Comparison of ENCODE assay signal across 8 cellular contexts in genomic region chr9:106420511-106420944, GRCh38.
A peak's percentile ranks its signal among the peaks of the same experiment; 100 is the strongest.
DNase-seq lines count a peak whose midpoint lies in the region; ATAC-seq and TF ChIP-seq lines count a peak whose summit lies in the region.

No MANE protein-coding gene starts in this region.

- intact Hi-C loops in mammary epithelial cell (cut with micrococcal nuclease), result no loop called here

- no peak overlapping the region for H3K4me3 ChIP-seq in mammary epithelial cell (replicated peaks in 1 of 3; ENCODE audit: insufficient read depth in 1 of 3, low read depth in 2 of 3, low read length in 3 of 3)

- no peak for TF ChIP-seq CTCF in mammary epithelial cell (conservative IDR thresholded peaks at IDR 0.05 in 1 of 2, IDR thresholded peaks at IDR 0.05 in 1 of 2; ENCODE audit: extremely low read depth in 1 of 2, insufficient read depth in 1 of 2, low read depth in 1 of 2, low read length in 2 of 2)

- ATAC-seq in GM19467 (IDR thresholded peaks at IDR 0.05; ENCODE audit: unreplicated experiment) (peak; percentile 69), HG03432 (IDR thresholded peaks at IDR 0.05; ENCODE audit: unreplicated experiment) (peak; percentile 75)

- dilution Hi-C loops in mammary epithelial cell (cut with HindIII; ENCODE audit: low sequenced_read_pairs), result no loop called here

- H3K4me1 ChIP-seq in mammary epithelial cell (ENCODE audit: insufficient read depth, low read length), result peaks cover 17% of the 10 kb centered on the region

- no peaks in the 10 kb centered on the region for H3K79me2 ChIP-seq in mammary epithelial cell (ENCODE audit: insufficient read depth, low read length)

- H3K9ac ChIP-seq in mammary epithelial cell (ENCODE audit: insufficient read depth, low read length), result no peak overlapping the region

- no peak overlapping the region for H3K27ac ChIP-seq in mammary epithelial cell (ENCODE audit: insufficient read depth, low read depth, low read length)

- peak overlapping the region; percentile 47 for H3K4me2 ChIP-seq in mammary epithelial cell (ENCODE audit: insufficient read depth, low read depth, low read length)

- H3K27me3 ChIP-seq in mammary epithelial cell (ENCODE audit: insufficient read depth, low read length), result no peaks in the 10 kb centered on the region

- no peaks in the 10 kb centered on the region for H4K20me1 ChIP-seq in mammary epithelial cell (ENCODE audit: insufficient read depth, low read length)

- in situ Hi-C loops in mammary epithelial cell (cut with MboI; ENCODE audit: low sequenced_read_pairs in 2 of 2), result no loop called here

- CTCF ChIA-PET in mammary epithelial cell (lab: Charles Lee; ENCODE audit: low non-redundant PET), result no interaction called here

- H2AFZ ChIP-seq in mammary epithelial cell (ENCODE audit: low read depth, low read length), result peak overlapping the region; percentile 49

- no TSS peak for BruUV-seq in mammary epithelial cell (replicated peaks; lab: Mats Ljungman, UMichigan)

- DNase-seq in EH (ENCODE audit: low read depth), result peak; percentile 67
- peak; percentile 51 for DNase-seq in mammary epithelial cell
- no peak for DNase-seq in DMS114 treated with DMSO at 0.1 percent for 48 hours (lab: John Stamatoyannopoulos, UW; ENCODE audit: unreplicated experiment)
- no peak for DNase-seq in NCI-H187 (lab: John Stamatoyannopoulos, UW)
- DNase-seq in NCI-H2196 treated with DMSO at 0.1 percent for 48 hours (lab: John Stamatoyannopoulos, UW; ENCODE audit: unreplicated experiment), result no peak
- DNase-seq in NCI-H345 (lab: John Stamatoyannopoulos, UW), result no peak

- 0% methylated on average over 4 of the region's 4 CpGs for whole genome bisulfite sequencing in mammary epithelial cell (ENCODE audit: low coverage, missing lambda C conversion rate)

- H3K9me3 ChIP-seq in mammary epithelial cell (replicated peaks; ENCODE audit: insufficient read depth, low read length), result no peaks in the 10 kb centered on the region

- H3K36me3 ChIP-seq in mammary epithelial cell (ENCODE audit: insufficient read depth, low read length), result no peaks in the 10 kb centered on the region

Comparison
In these comparisons a context has a peak if more than half of its experiments do, and no peak if none do; other contexts are left out.
1. DNase-seq: peak in EH (single experiment) and mammary epithelial cell (single experiment); none in DMS114 treated with DMSO at 0.1 percent for 48 hours (single experiment), NCI-H187 (0 of 2), NCI-H2196 treated with DMSO at 0.1 percent for 48 hours (single experiment) and NCI-H345 (single experiment).